In the genomic region with DNA sequence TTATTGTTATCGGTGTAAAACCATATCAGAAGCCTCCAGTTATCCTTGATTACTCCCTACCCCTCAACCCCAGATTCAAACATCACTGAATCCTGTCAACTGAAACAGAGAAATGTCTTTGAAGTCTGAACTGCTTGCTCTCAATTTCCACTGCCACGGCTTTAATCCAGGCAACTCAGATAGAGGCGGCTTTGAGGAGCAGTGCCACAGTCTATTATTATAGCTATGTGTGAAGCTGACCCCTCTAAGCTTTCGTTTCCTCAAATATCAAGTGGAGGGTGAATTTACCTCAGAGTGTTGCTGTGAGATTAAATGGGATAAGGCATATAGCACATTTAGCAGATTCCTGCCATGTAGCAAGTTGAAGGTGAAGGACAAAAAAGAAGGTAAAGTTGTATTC, we compare ENCODE assay signal across 24 cellular contexts. TPM values are rescaled to one million over a fixed set of nuclear protein-coding genes. Genes with fewer than 3 reads are reported as not detected.
DNase-seq lines count a peak whose midpoint lies in the region; ATAC-seq and TF ChIP-seq lines count a peak whose summit lies in the region.
"Had no signal": no experiment of that assay in that cellular context is flagged by ENCODE, and none has a peak within 500 bp of the region (broad histone marks: within the 10 kb centered on the region; RNA-seq: fewer than 3 reads in every experiment).

No MANE protein-coding gene starts in this region.

- H3K27ac ChIP-seq in endodermal cell (ENCODE audit: low read depth, low read length) = no peak overlapping the region
- H3K27ac ChIP-seq in thoracic aorta = peak overlapping the region in 1 of 2 donors; percentile 8
- H3K27ac ChIP-seq: cardiac muscle cell, foreskin keratinocyte, RWPE1, upper lobe of right lung had no signal

- DNase-seq in NOMO-1 treated with dmso at 0.1 percent for 144 hours (lab: John Stamatoyannopoulos, UW; ENCODE audit: unreplicated experiment) (peak; percentile 1), NOMO-1 treated with DMSO at 0.1 percent for 48 hours (lab: John Stamatoyannopoulos, UW; ENCODE audit: unreplicated experiment) (no peak), endodermal cell (peak; percentile 41), left kidney (ENCODE audit: low read depth, low spot score) (peak; percentile 7), thoracic aorta (ENCODE audit: low spot score) (no peak), CD1c-positive myeloid dendritic cell (ENCODE audit: extremely low spot score) (no peak)
- DNase-seq: activated CD8-positive, alpha-beta T cell treated with anti-CD3 and anti-CD28 coated beads for 36 hours; activated naive CD4-positive, alpha-beta T cell; activated T-cell treated with anti-CD3 and anti-CD28 coated beads for 4 hours; amniotic stem cell; Caco-2; DND-41; foreskin keratinocyte; hypothalamus; mammary epithelial cell; NCI-H1105 treated with DMSO at 0.1 percent for 48 hours; NCI-H510A; nucleus accumbens; T1000; upper lobe of right lung had no signal

- no peaks in the 10 kb centered on the region for H3K27me3 Mint-ChIP-seq in endodermal cell (ENCODE audit: insufficient read depth)
- H3K27me3 Mint-ChIP-seq: activated CD8-positive, alpha-beta T cell treated with anti-CD3 and anti-CD28 coated beads for 36 hours had no signal

- H3K36me3 ChIP-seq in endodermal cell (ENCODE audit: control insufficient read depth, insufficient read depth, low read length) (no peaks in the 10 kb centered on the region), thoracic aorta (no peaks in the 10 kb centered on the region)
- H3K36me3 ChIP-seq: cardiac muscle cell, upper lobe of right lung had no signal

- 83 to 90% methylated on average over 1 to 4 of the region's 4 CpGs for WGBS in endodermal cell (ENCODE audit: insufficient coverage in 1 of 2, insufficient read length in 1 of 2), 2 experiments

- H3K4me3 Mint-ChIP-seq in endodermal cell = no peak overlapping the region
- H3K4me3 Mint-ChIP-seq: activated CD8-positive, alpha-beta T cell treated with anti-CD3 and anti-CD28 coated beads for 36 hours had no signal

- no peaks in the 10 kb centered on the region for H3K9me3 ChIP-seq in endodermal cell (ENCODE audit: control insufficient read depth, low read length)
- H3K9me3 ChIP-seq in thoracic aorta = no peaks in the 10 kb centered on the region
- H3K9me3 ChIP-seq: Caco-2, upper lobe of right lung had no signal

- H3K9ac ChIP-seq in endodermal cell (ENCODE audit: extremely low read depth, low read length, poor library complexity, severe bottlenecking) = no peak overlapping the region

- no peak overlapping the region for H3K27ac Mint-ChIP-seq in endodermal cell
- H3K27ac Mint-ChIP-seq: activated CD8-positive, alpha-beta T cell treated with anti-CD3 and anti-CD28 coated beads for 36 hours had no signal

- TF ChIP-seq CTCF in endodermal cell (conservative IDR thresholded peaks at IDR 0.05) (no peak), thoracic aorta (IDR thresholded peaks at IDR 0.05) (no peak)

- peaks cover 11% of the 10 kb centered on the region for H3K4me1 Mint-ChIP-seq in endodermal cell

- H3K36me3 Mint-ChIP-seq in endodermal cell (ENCODE audit: low read depth) = no peaks in the 10 kb centered on the region

- no peak for ATAC-seq in thoracic aorta (ENCODE audit: insufficient number of reproducible peaks, low FRiP score, low read depth)
- no peak for ATAC-seq in GM21723 (IDR thresholded peaks at IDR 0.05; ENCODE audit: unreplicated experiment)
- no peak for ATAC-seq in HG02642 (IDR thresholded peaks at IDR 0.05; ENCODE audit: poor library complexity, unreplicated experiment)
- ATAC-seq: activated CD8-positive, alpha-beta T cell treated with anti-CD3 and anti-CD28 coated beads for 36 hours; foreskin keratinocyte; upper lobe of right lung had no signal

- H3K4me1 ChIP-seq in endodermal cell (ENCODE audit: control insufficient read depth, insufficient read depth, low read length) = no peaks in the 10 kb centered on the region
- H3K4me1 ChIP-seq in thoracic aorta (ENCODE audit: control insufficient read depth in 1 of 2, low read depth in 2 of 2) = no peaks in the 10 kb centered on the region
- H3K4me1 ChIP-seq: Caco-2, foreskin keratinocyte, upper lobe of right lung had no signal

- H3K9me3 Mint-ChIP-seq in endodermal cell = no peaks in the 10 kb centered on the region
- H3K9me3 Mint-ChIP-seq: activated CD8-positive, alpha-beta T cell treated with anti-CD3 and anti-CD28 coated beads for 36 hours had no signal

- H3K4me3 ChIP-seq in endodermal cell (ENCODE audit: low read length) = no peak overlapping the region
- peak overlapping the region; percentile 52 for H3K4me3 ChIP-seq in thoracic aorta
- H3K4me3 ChIP-seq: cardiac muscle cell, upper lobe of right lung had no signal

- H3K27me3 ChIP-seq in endodermal cell (ENCODE audit: control insufficient read depth, insufficient read depth, low read length, poor library complexity, severe bottlenecking) (no peaks in the 10 kb centered on the region), thoracic aorta (replicated peaks; ENCODE audit: insufficient read depth) (no peaks in the 10 kb centered on the region)
- H3K27me3 ChIP-seq: cardiac muscle cell, foreskin keratinocyte, upper lobe of right lung had no signal

RNA-seq across cellular contexts. Expression of gene PDE3A, which starts 49.0 kb away (rescaled TPM):
- total RNA-seq in endodermal cell (1 to 10 TPM in 1 of 2 donors, under 1 TPM in 1; 0.62 to 1.8 TPM), thoracic aorta (100 to 1,000 TPM in 1 of 2 donors, 10 to 100 TPM in 1; 78.3 to 110 TPM)
- polyA plus RNA-seq in endodermal cell (2013, experiment 1 of 2) = 4.1 TPM
- 3.7 TPM for polyA plus RNA-seq in endodermal cell (2013, experiment 2 of 2)
- total RNA-seq: activated CD8-positive, alpha-beta T cell treated with anti-CD3 and anti-CD28 coated beads for 36 hours; foreskin keratinocyte had no signal
- polyA plus RNA-seq: foreskin keratinocyte, mammary epithelial cell had no signal

Comparison
In these comparisons a context has a peak if more than half of its experiments do, and no peak if none do; other contexts are left out.
1. DNase-seq: peak in NOMO-1 treated with dmso at 0.1 percent for 144 hours (single experiment), endodermal cell (single experiment) and left kidney (single experiment); none in NOMO-1 treated with DMSO at 0.1 percent for 48 hours (single experiment), thoracic aorta (single experiment) and CD1c-positive myeloid dendritic cell (single experiment).
2. RNA of gene PDE3A, which starts 49.0 kb away (total RNA-seq): 78.3 to 110 TPM in thoracic aorta; 0.62 to 1.8 TPM in endodermal cell; every median in the first group is over 10 times any median in the second.